30 cellular contexts compared by ENCODE assay signal in genomic region chr4:51835079-51835478, GRCh38.
"Had no signal": no experiment of that assay in that cellular context is flagged by ENCODE, and none has a peak within 500 bp of the region (broad histone marks: within the 10 kb centered on the region; RNA-seq: fewer than 3 reads in every experiment).

No MANE protein-coding gene starts in this region.

- H3K27ac Mint-ChIP-seq: natural killer cell treated with Interleukin-12 subunit alpha and Interleukin-12 subunit beta and Interleukin-15 and Interleukin-18, amount 100 ng/mL, for 72 hours; stimulated activated memory B cell treated with anti-CD40 and anti-IgM and Interleukin-4, amounts not matched to agents 10 μg/mL and 1 μg/mL and 100 μg/mL, for 72 hours had no signal

- H3K4me3 ChIP-seq: pancreas, prostate gland, right atrium auricular region, skin epidermis, smooth muscle cell, spleen, suprapubic skin, testis, tibial artery, transverse colon, upper lobe of right lung, uterus had no signal

- H3K36me3 Mint-ChIP-seq: naive thymus-derived CD8-positive, alpha-beta T cell; natural killer cell treated with Interleukin-12 subunit alpha and Interleukin-12 subunit beta and Interleukin-15 and Interleukin-18, amount 100 ng/mL, for 72 hours; stimulated activated memory B cell treated with anti-CD40 and anti-IgM and Interleukin-4, amounts not matched to agents 10 μg/mL and 1 μg/mL and 100 μg/mL, for 72 hours; type B pancreatic cell had no signal

- H3K4me2 ChIP-seq: smooth muscle cell had no signal

- H3K27ac ChIP-seq: neutrophil, pancreas, prostate gland, right atrium auricular region, skin epidermis, spleen, suprapubic skin, testis, tibial artery, transverse colon, upper lobe of right lung, uterus had no signal

- DNase-seq: naive thymus-derived CD8-positive, alpha-beta T cell; nucleus accumbens; pancreas; retina; spleen; stimulated activated CD4-positive, alpha-beta T cell treated with anti-CD3 and anti-CD28 coated beads, Interleukin-12 subunit alpha, Interleukin-12 subunit beta, amount 100 ng/mL, for 4 hours; stimulated activated CD4-positive, alpha-beta T cell treated with anti-CD3 and anti-CD28 coated beads, Interleukin-1b, Interleukin-23, amount 100 ng/mL, for 48 hours; stimulated activated CD4-positive, alpha-beta T cell treated with anti-CD3 and anti-CD28 coated beads, Interleukin-4, amount 100 ng/mL, for 1 hour; stimulated activated CD4-positive, alpha-beta T cell treated with anti-CD3 and anti-CD28 coated beads, Interleukin-4, amount 100 ng/mL, for 4 hours; stimulated activated CD8-positive, alpha-beta memory T cell treated with anti-CD3 and anti-CD28 coated beads, Interleukin-4, amount 100 ng/mL, for 48 hours; stimulated activated naive CD4-positive, alpha-beta T cell; stimulated activated naive CD8-positive, alpha-beta T cell treated with anti-CD3 and anti-CD28 coated beads, Interleukin-15, amount 100 ng/mL, for 72 hours; stimulated activated naive CD8-positive, alpha-beta T cell treated with anti-CD3 and anti-CD28 coated beads, Interleukin-15, Interleukin-2, amounts not matched to agents 100 U/mL and 50 U/mL, for 24 hours; substantia nigra; testis; tibial artery; transverse colon; upper lobe of right lung; uterus had no signal

- H3K9me3 ChIP-seq: neutrophil, pancreas, prostate gland, right atrium auricular region, spleen, suprapubic skin, testis, tibial artery, transverse colon, upper lobe of right lung, uterus had no signal

- H3K4me1 ChIP-seq: pancreas, prostate gland, right atrium auricular region, spleen, suprapubic skin, testis, tibial artery, transverse colon, upper lobe of right lung, uterus had no signal

- ATAC-seq: naive thymus-derived CD8-positive, alpha-beta T cell; natural killer cell treated with Interleukin-12 subunit alpha and Interleukin-12 subunit beta and Interleukin-15 and Interleukin-18, amount 100 ng/mL, for 72 hours; pancreas; sciatic nerve; stimulated activated memory B cell treated with anti-CD40 and anti-IgM and Interleukin-4, amounts not matched to agents 10 μg/mL and 1 μg/mL and 100 μg/mL, for 72 hours; stimulated activated naive CD8-positive, alpha-beta T cell treated with anti-CD3 and anti-CD28 coated beads, Interleukin-15, amount 100 ng/mL, for 72 hours; stimulated activated naive CD8-positive, alpha-beta T cell treated with anti-CD3 and anti-CD28 coated beads, Interleukin-15, Interleukin-2, amounts not matched to agents 100 U/mL and 50 U/mL, for 24 hours; upper lobe of right lung had no signal

- H3K4me3 Mint-ChIP-seq: naive thymus-derived CD8-positive, alpha-beta T cell; natural killer cell treated with Interleukin-12 subunit alpha and Interleukin-12 subunit beta and Interleukin-15 and Interleukin-18, amount 100 ng/mL, for 72 hours; neural crest cell; stimulated activated memory B cell treated with anti-CD40 and anti-IgM and Interleukin-4, amounts not matched to agents 10 μg/mL and 1 μg/mL and 100 μg/mL, for 72 hours; stimulated activated naive CD8-positive, alpha-beta T cell treated with anti-CD3 and anti-CD28 coated beads, Interleukin-15, amount 100 ng/mL, for 72 hours; type B pancreatic cell had no signal

- H3K36me3 ChIP-seq: neutrophil, pancreas, prostate gland, right atrium auricular region, spleen, suprapubic skin, tibial artery, transverse colon, upper lobe of right lung, uterus had no signal

- H3K9me3 Mint-ChIP-seq: naive thymus-derived CD8-positive, alpha-beta T cell; natural killer cell treated with Interleukin-12 subunit alpha and Interleukin-12 subunit beta and Interleukin-15 and Interleukin-18, amount 100 ng/mL, for 72 hours; neural crest cell; stimulated activated memory B cell treated with anti-CD40 and anti-IgM and Interleukin-4, amounts not matched to agents 10 μg/mL and 1 μg/mL and 100 μg/mL, for 72 hours; stimulated activated naive CD8-positive, alpha-beta T cell treated with anti-CD3 and anti-CD28 coated beads, Interleukin-15, amount 100 ng/mL, for 72 hours; type B pancreatic cell had no signal

- H3K27me3 ChIP-seq: pancreas, right atrium auricular region, spleen, suprapubic skin, testis, transverse colon, upper lobe of right lung, uterus had no signal

- H3K4me1 Mint-ChIP-seq: naive thymus-derived CD8-positive, alpha-beta T cell; stimulated activated memory B cell treated with anti-CD40 and anti-IgM and Interleukin-4, amounts not matched to agents 10 μg/mL and 1 μg/mL and 100 μg/mL, for 72 hours had no signal
